ENCODE assay signal across 19 cellular contexts in genomic region chr4:26671111-26671510, GRCh38.
DNase-seq lines count a peak whose midpoint lies in the region; ATAC-seq and TF ChIP-seq lines count a peak whose summit lies in the region.
"Had no signal": no experiment of that assay in that cellular context is flagged by ENCODE, and none has a peak within 500 bp of the region (broad histone marks: within the 10 kb centered on the region; RNA-seq: fewer than 3 reads in every experiment).

No MANE protein-coding gene starts in this region.

- peak overlapping the region; percentile 12 for H3K4me2 ChIP-seq in GM23338

- no peak overlapping the region for H3K27ac ChIP-seq in GM23338 (ENCODE audit: low read depth)
- H3K27ac ChIP-seq: SK-N-MC had no signal

- no peaks in the 10 kb centered on the region for H3K9me2 ChIP-seq in GM23338 (ENCODE audit: insufficient read depth)

- no peaks in the 10 kb centered on the region for H3F3A ChIP-seq in GM23338 (replicated peaks; ENCODE audit: low read depth)

- no peak overlapping the region for H3K4me3 ChIP-seq in GM23338
- H3K4me3 ChIP-seq: SK-N-MC had no signal

- peaks cover 15% of the 10 kb centered on the region; the same call in 1 of the 2 replicates for H3K4me1 ChIP-seq in GM23338 (ENCODE audit: insufficient read depth)

- no peak overlapping the region for H3K4me3 Mint-ChIP-seq in GM23338
- peak overlapping the region; percentile 10 for H3K4me3 Mint-ChIP-seq in glutamatergic neuron (ENCODE audit: unreplicated experiment)

- no peaks in the 10 kb centered on the region for H3K79me2 ChIP-seq in GM23338 (replicated peaks; ENCODE audit: insufficient read depth)

- no peak overlapping the region for H3K27ac Mint-ChIP-seq in GM23338
- H3K27ac Mint-ChIP-seq in glutamatergic neuron (ENCODE audit: unreplicated experiment), result peak overlapping the region; percentile 74

- ATAC-seq in GM23338 (no peak), HG02870 (IDR thresholded peaks at IDR 0.05; ENCODE audit: unreplicated experiment) (no peak)

- H4K20me1 ChIP-seq in GM23338 (replicated peaks; ENCODE audit: insufficient read depth), result no peaks in the 10 kb centered on the region

- H3K27me3 ChIP-seq in GM23338 (ENCODE audit: insufficient read depth), result no peaks in the 10 kb centered on the region

- H2AFZ ChIP-seq in GM23338, result no peak overlapping the region

- DNase-seq in NCI-H1417 (lab: John Stamatoyannopoulos, UW) (peak in 2 of 3 experiments; percentile 28 to 89), NCI-H1417 treated with DMSO at 0.1 percent for 48 hours (lab: John Stamatoyannopoulos, UW) (no peak), GM23338 (ENCODE audit: low spot score) (peak; percentile 22), NCI-H1930 (lab: John Stamatoyannopoulos, UW) (peak; percentile 90 to 93), glutamatergic neuron (no peak), T-helper 1 cell (no peak), occipital lobe (lab: John Stamatoyannopoulos, UW) (no peak)
- DNase-seq: 8988T; DMS 273 treated with DMSO at 0.1 percent for 48 hours; MM.1S; NCI-H1105; NCI-H2081 treated with DMSO at 0.1 percent for 48 hours; NCI-H446 treated with DMSO at 0.1 percent for 48 hours; NCI-H69; NK-92 treated with Interleukin-12 subunit alpha and Interleukin-12 subunit beta, amount 100 ng/mL, for 24 hours; OCI-M1; Right ventricle myocardium superior had no signal

- TF ChIP-seq CTCF in GM23338 (conservative IDR thresholded peaks at IDR 0.05; ENCODE audit: low read depth in 2 of 2) (no peak), glutamatergic neuron (IDR thresholded peaks at IDR 0.05; ENCODE audit: partially characterized antibody, unreplicated experiment) (no peak)

- no peaks in the 10 kb centered on the region for H3K36me3 ChIP-seq in GM23338 (ENCODE audit: insufficient read depth)

- no peaks in the 10 kb centered on the region for H3K36me3 Mint-ChIP-seq in GM23338 (ENCODE audit: low read depth)
- H3K36me3 Mint-ChIP-seq in glutamatergic neuron (ENCODE audit: unreplicated experiment), result no peaks in the 10 kb centered on the region

- H3K27me3 Mint-ChIP-seq in GM23338 (ENCODE audit: insufficient read depth, low read depth, poor library complexity), result no peaks in the 10 kb centered on the region
- no peaks in the 10 kb centered on the region for H3K27me3 Mint-ChIP-seq in glutamatergic neuron (ENCODE audit: unreplicated experiment)

- H3K9me3 Mint-ChIP-seq in GM23338 (no peaks in the 10 kb centered on the region), glutamatergic neuron (ENCODE audit: unreplicated experiment) (peaks cover 2% of the 10 kb centered on the region)

- peaks cover 8% of the 10 kb centered on the region for H3K4me1 Mint-ChIP-seq in GM23338
- H3K4me1 Mint-ChIP-seq in glutamatergic neuron (ENCODE audit: low read depth, unreplicated experiment), result peaks cover 14% of the 10 kb centered on the region

TF ChIP-seq in GM23338, 12 proteins besides CTCF, POLR2A, EP300 and RAD21:
- no peak for TF ChIP-seq EZH2 (IDR thresholded peaks at IDR 0.05; ENCODE audit: low read depth, unreplicated experiment)

Comparison
In these comparisons a context has a peak if more than half of its experiments do, and no peak if none do; other contexts are left out.
1. DNase-seq: peak in NCI-H1417 (2 of 3), GM23338 (single experiment) and NCI-H1930 (2 of 2); none in NCI-H1417 treated with DMSO at 0.1 percent for 48 hours (single experiment), glutamatergic neuron (single experiment), T-helper 1 cell (0 of 5) and occipital lobe (single experiment).